In genomic region chr12:121328620-121329019, GRCh38 we compare ENCODE assay signal across 29 cellular contexts.
"Had no signal": no experiment of that assay in that cellular context is flagged by ENCODE, and none has a peak within 500 bp of the region (broad histone marks: within the 10 kb centered on the region; RNA-seq: fewer than 3 reads in every experiment).

No MANE protein-coding gene starts in this region.

- H3K4me1 ChIP-seq: ascending aorta had no signal

- FAIRE-seq: bronchial epithelial cell, TTC549 had no signal

- H3K9me3 ChIP-seq: ascending aorta had no signal

- H3K4me3 ChIP-seq: ascending aorta, cardiac muscle cell had no signal

- ATAC-seq: activated CD8-positive, alpha-beta T cell treated with anti-CD3 and anti-CD28 coated beads for 36 hours; activated naive CD8-positive, alpha-beta T cell treated with anti-CD3 and anti-CD28 coated beads, Interleukin-2, amount 50 U/mL, for 24 hours; activated T-cell treated with anti-CD3 and anti-CD28 coated beads, Interleukin-2, amount 50 U/mL, for 4 hours; activated T-cell treated with anti-CD3 and anti-CD28 coated beads, Interleukin-2, amount 50 U/mL, for 72 hours had no signal

- H3K27ac ChIP-seq: ascending aorta, cardiac muscle cell, VCaP had no signal

- H3K27me3 ChIP-seq: ascending aorta, cardiac muscle cell had no signal

- DNase-seq: activated B cell treated with CpG ODN at 0.5 μM for 24 hours; activated CD4-positive, alpha-beta memory T cell treated with anti-CD3 and anti-CD28 coated beads for 36 hours; activated CD4-positive, alpha-beta T cell treated with anti-CD3 and anti-CD28 coated beads for 4 hours; activated CD4-positive, alpha-beta T cell treated with anti-CD3 and anti-CD28 coated beads, Interleukin-2, amount 10 ng/mL, durations not matched to agents 24 days and 14 days; activated CD4-positive, alpha-beta T cell treated with anti-CD3 and anti-CD28 coated beads, Interleukin-2, amount 50 U/mL, for 4 hours; activated CD4-positive, CD25-positive, alpha-beta regulatory T cell treated with anti-CD3 and anti-CD28 coated beads, Interleukin-2, amount 50 U/mL, for 72 hours; activated CD8-positive, alpha-beta memory T cell treated with anti-CD3 and anti-CD28 coated beads, Interleukin-2, amount 50 U/mL, for 4 hours; activated CD8-positive, alpha-beta T cell treated with anti-CD3 and anti-CD28 coated beads for 36 hours; activated effector memory CD4-positive, alpha-beta T cell treated with Interleukin-2 at 50 U/mL for 16 hours; activated gamma-delta T cell; activated naive CD4-positive, alpha-beta T cell treated with anti-CD3 and anti-CD28 coated beads, Interleukin-2, amount 10 ng/mL, durations not matched to agents 7 days and 5 days; activated naive CD4-positive, alpha-beta T cell treated with Interleukin-2 at 50 U/mL for 16 hours; activated naive CD8-positive, alpha-beta T cell treated with anti-CD3 and anti-CD28 coated beads, Interleukin-2, amount 10 ng/mL, durations not matched to agents 7 days and 5 days; activated naive CD8-positive, alpha-beta T cell treated with anti-CD3 and anti-CD28 coated beads, Interleukin-2, amount 50 U/mL, for 24 hours; activated T-cell treated with anti-CD3 and anti-CD28 coated beads for 4 hours; activated T-cell treated with anti-CD3 and anti-CD28 coated beads, Interleukin-2, amount 50 U/mL, for 1 hour; activated T-cell treated with anti-CD3 and anti-CD28 coated beads, Interleukin-2, amount 50 U/mL, for 4 hours; activated T-cell treated with anti-CD3 and anti-CD28 coated beads, Interleukin-2, amount 50 U/mL, for 72 hours; anterior cingulate cortex; caudate nucleus; cerebellar nuclear complex; T-helper 1 cell; T-helper 2 cell; T-helper 9 cell had no signal
